In the genomic region with DNA sequence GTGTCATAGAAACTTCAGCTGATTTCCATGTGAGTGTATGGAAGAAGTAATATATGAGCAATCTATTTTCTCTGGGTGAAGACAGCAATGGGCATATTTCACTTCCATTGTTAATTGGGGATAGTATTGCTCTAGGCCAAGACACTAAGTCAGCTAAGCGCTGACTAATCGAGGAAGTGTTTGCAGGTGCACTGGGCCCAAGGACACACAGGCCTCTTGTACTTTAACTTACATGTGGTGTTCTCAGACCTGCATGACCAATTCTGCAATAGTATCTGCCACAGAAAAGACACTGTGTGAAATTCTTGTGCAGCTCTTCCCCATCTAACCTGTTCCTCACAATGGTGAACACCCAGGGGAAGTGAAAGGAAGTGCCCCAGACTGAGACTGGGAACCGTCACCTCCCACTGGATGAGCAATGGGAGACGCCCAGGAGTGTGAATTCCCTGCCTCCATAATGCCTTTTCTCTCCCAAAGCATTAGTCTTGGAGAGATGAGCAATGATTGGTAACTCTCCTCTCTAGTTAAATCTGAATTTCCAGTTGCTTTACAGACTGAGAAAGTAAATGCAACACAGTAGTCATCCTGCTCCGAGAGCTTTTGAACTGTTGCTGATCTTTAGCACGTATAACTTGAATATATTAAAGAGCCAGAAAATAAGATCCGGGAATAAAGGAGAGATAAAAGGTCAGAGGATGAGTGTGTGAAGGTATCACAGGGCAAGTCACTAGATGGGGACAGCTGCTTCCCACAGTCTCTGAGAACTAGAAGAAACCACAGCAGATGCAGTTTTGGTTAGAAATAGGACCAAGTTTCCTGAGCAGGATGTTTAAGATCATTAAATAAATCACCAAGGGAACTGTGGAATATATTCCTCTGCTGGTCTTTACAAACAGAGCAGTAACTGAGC, we compare ENCODE assay signal across 13 cellular contexts.
DNase-seq lines count a peak whose midpoint lies in the region; ATAC-seq and TF ChIP-seq lines count a peak whose summit lies in the region.
"Had no signal": no experiment of that assay in that cellular context is flagged by ENCODE, and none has a peak within 500 bp of the region (broad histone marks: within the 10 kb centered on the region; RNA-seq: fewer than 3 reads in every experiment).

No MANE protein-coding gene starts in this region.

- H3K9me3 ChIP-seq in SK-N-SH = no peaks in the 10 kb centered on the region

- H3K4me3 ChIP-seq in SK-N-SH (ENCODE audit: low read depth in 2 of 2, low read length in 1 of 2) (no peak overlapping the region), skin epidermis (no peak overlapping the region)

- H3K9ac ChIP-seq in SK-N-SH = no peak overlapping the region

- peak overlapping the region in 1 of 2 experiments; percentile 34; a peak in 1 of 4 replicates for H3K27ac ChIP-seq in SK-N-SH (ENCODE audit: low read depth in 2 of 2, low read length in 1 of 2)
- H3K27ac ChIP-seq in skin epidermis = peak overlapping the region in 12 of 21 experiments; percentile 36 to 80 (median 60)
- H3K27ac ChIP-seq: 22Rv1 had no signal

- H3F3A ChIP-seq in SK-N-SH (replicated peaks; ENCODE audit: insufficient read depth) = peaks cover 4% of the 10 kb centered on the region

- H3K9me2 ChIP-seq in SK-N-SH = no peaks in the 10 kb centered on the region

- H3K79me2 ChIP-seq in SK-N-SH (ENCODE audit: insufficient read depth) = no peaks in the 10 kb centered on the region

- ATAC-seq in SK-N-SH treated with all-trans-retinoic acid at 6 μM for 48 hours (peak; percentile 47), HG03066 (IDR thresholded peaks at IDR 0.05; ENCODE audit: low read depth, unreplicated experiment) (peak; percentile 70), left lobe of liver (no peak), GM18868 (IDR thresholded peaks at IDR 0.05; ENCODE audit: unreplicated experiment) (no peak)
- ATAC-seq in activated naive CD8-positive, alpha-beta T cell treated with anti-CD3 and anti-CD28 coated beads, Interleukin-2, amount 50 U/mL, for 24 hours = peak; percentile 94
- ATAC-seq: left ventricle myocardium superior, sciatic nerve had no signal

- no peaks in the 10 kb centered on the region for H4K20me1 ChIP-seq in SK-N-SH (ENCODE audit: insufficient read depth)

- peak overlapping the region; percentile 52 for H3K27ac Mint-ChIP-seq in activated naive CD8-positive, alpha-beta T cell treated with anti-CD3 and anti-CD28 coated beads, Interleukin-2, amount 50 U/mL, for 24 hours

- no peak for DNase-seq in SK-N-SH
- DNase-seq in activated naive CD8-positive, alpha-beta T cell treated with anti-CD3 and anti-CD28 coated beads, Interleukin-2, amount 50 U/mL, for 24 hours = no peak
- no peak for DNase-seq in left lobe of liver (ENCODE audit: low spot score)
- DNase-seq in anterior cingulate cortex (lab: John Stamatoyannopoulos, UW) = no peak
- DNase-seq: left ventricle myocardium superior, NCI-H1694, T-helper 2 cell had no signal

- TF ChIP-seq CTCF in SK-N-SH (IDR thresholded peaks at IDR 0.05) = no peak

- CTCF ChIA-PET in SK-N-SH (lab: Yijun Ruan, JAX) = no interaction called here

- no peaks in the 10 kb centered on the region for H3K36me3 Mint-ChIP-seq in activated naive CD8-positive, alpha-beta T cell treated with anti-CD3 and anti-CD28 coated beads, Interleukin-2, amount 50 U/mL, for 24 hours (ENCODE audit: low read depth)

- peaks cover 0 to 2% of the 10 kb centered on the region in 2 experiments; a peak in 1 of 4 replicates for H3K4me1 ChIP-seq in SK-N-SH (ENCODE audit: control insufficient read depth in 1 of 2, insufficient read depth in 2 of 2, low read depth in 1 of 2, low read length in 1 of 2)

- no peak overlapping the region for H3K4me3 Mint-ChIP-seq in activated naive CD8-positive, alpha-beta T cell treated with anti-CD3 and anti-CD28 coated beads, Interleukin-2, amount 50 U/mL, for 24 hours

- H2AFZ ChIP-seq in SK-N-SH (ENCODE audit: low read depth) = no peak overlapping the region; the same call in 1 of the 2 replicates

- WGBS in SK-N-SH (ENCODE audit: low lambda C conversion rate) = 75% methylated on average over 7 of the region's 7 CpGs

- H3K27me3 Mint-ChIP-seq in activated naive CD8-positive, alpha-beta T cell treated with anti-CD3 and anti-CD28 coated beads, Interleukin-2, amount 50 U/mL, for 24 hours = no peaks in the 10 kb centered on the region

- POLR2A ChIA-PET in SK-N-SH (lab: Yijun Ruan, JAX) = no interaction called here

- peaks cover 35% of the 10 kb centered on the region for H3K4me1 Mint-ChIP-seq in activated naive CD8-positive, alpha-beta T cell treated with anti-CD3 and anti-CD28 coated beads, Interleukin-2, amount 50 U/mL, for 24 hours

- no peaks in the 10 kb centered on the region for H3K9me3 Mint-ChIP-seq in activated naive CD8-positive, alpha-beta T cell treated with anti-CD3 and anti-CD28 coated beads, Interleukin-2, amount 50 U/mL, for 24 hours

- H3K36me3 ChIP-seq in SK-N-SH (replicated peaks in 1 of 2; ENCODE audit: control insufficient read depth in 1 of 2, insufficient read depth in 2 of 2, low read length in 1 of 2) = peaks cover 0 to 2% of the 10 kb centered on the region in 2 experiments

- H3K27me3 ChIP-seq in SK-N-SH (ENCODE audit: insufficient read depth) = no peaks in the 10 kb centered on the region

- TF ChIP-seq RAD21 in SK-N-SH (IDR thresholded peaks at IDR 0.05; ENCODE audit: low read length) = no peak

- no peak for TF ChIP-seq EP300 in SK-N-SH (IDR thresholded peaks at IDR 0.05; ENCODE audit: borderline replicate concordance in 1 of 2, low read depth in 1 of 2, low read length in 1 of 2)

- no peak overlapping the region for H3K4me2 ChIP-seq in SK-N-SH

TF ChIP-seq in SK-N-SH treated with all-trans-retinoic acid at 6 μM for 48 hours, 23 proteins besides CTCF, POLR2A, EP300 and RAD21 (continues in another document):
- TF ChIP-seq, protein P1, sequence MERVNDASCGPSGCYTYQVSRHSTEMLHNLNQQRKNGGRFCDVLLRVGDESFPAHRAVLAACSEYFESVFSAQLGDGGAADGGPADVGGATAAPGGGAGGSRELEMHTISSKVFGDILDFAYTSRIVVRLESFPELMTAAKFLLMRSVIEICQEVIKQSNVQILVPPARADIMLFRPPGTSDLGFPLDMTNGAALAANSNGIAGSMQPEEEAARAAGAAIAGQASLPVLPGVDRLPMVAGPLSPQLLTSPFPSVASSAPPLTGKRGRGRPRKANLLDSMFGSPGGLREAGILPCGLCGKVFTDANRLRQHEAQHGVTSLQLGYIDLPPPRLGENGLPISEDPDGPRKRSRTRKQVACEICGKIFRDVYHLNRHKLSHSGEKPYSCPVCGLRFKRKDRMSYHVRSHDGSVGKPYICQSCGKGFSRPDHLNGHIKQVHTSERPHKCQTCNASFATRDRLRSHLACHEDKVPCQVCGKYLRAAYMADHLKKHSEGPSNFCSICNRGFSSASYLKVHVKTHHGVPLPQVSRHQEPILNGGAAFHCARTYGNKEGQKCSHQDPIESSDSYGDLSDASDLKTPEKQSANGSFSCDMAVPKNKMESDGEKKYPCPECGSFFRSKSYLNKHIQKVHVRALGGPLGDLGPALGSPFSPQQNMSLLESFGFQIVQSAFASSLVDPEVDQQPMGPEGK (CRISPR knock-in tag; IDR thresholded peaks at IDR 0.05; ENCODE audit: borderline replicate concordance) = no peak

TF ChIP-seq in SK-N-SH, 30 proteins besides CTCF, POLR2A, EP300 and RAD21:
- TF ChIP-seq EZH2phosphoT487 (IDR thresholded peaks at IDR 0.05; ENCODE audit: borderline replicate concordance, low read depth) (no peak), TAF1 (IDR thresholded peaks at IDR 0.05; ENCODE audit: borderline replicate concordance, low read depth, low read length) (no peak), RCOR1 (IDR thresholded peaks at IDR 0.05; ENCODE audit: low read length) (no peak), TCF12 (IDR thresholded peaks at IDR 0.05) (no peak)

Comparison
In these comparisons a context has a peak if more than half of its experiments do, and no peak if none do; other contexts are left out.
1. ATAC-seq: peak in SK-N-SH treated with all-trans-retinoic acid at 6 μM for 48 hours (single experiment), HG03066 (single experiment) and activated naive CD8-positive, alpha-beta T cell treated with anti-CD3 and anti-CD28 coated beads, Interleukin-2, amount 50 U/mL, for 24 hours (single experiment); none in left lobe of liver (single experiment) and GM18868 (single experiment).